2 cellular contexts compared by ENCODE assay signal in the genomic region with DNA sequence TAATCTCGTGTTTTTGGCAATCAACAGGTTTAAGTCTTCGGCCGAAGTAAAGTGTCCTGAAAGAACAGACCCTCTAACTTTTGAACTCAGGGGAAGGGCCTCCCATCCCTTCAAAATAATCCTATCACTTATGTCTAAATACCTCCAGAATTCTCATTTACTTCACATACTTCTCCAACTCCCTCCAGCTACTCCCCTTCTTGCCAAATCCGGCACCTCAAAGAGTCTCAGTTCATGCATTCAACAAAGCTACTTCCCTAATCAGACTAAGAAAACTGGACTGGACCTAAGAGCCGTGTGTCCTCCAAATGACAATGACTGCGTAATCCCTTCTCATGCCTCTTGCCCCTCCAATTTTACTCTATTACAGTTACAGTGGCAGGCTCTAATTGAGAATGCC.
TF ChIP-seq lines count a peak whose summit lies in the region.

No MANE protein-coding gene starts in this region.

TF ChIP-seq in GM23338, 12 proteins besides CTCF, POLR2A, EP300 and RAD21 (continues in another document):
- TF ChIP-seq STAT1 (IDR thresholded peaks at IDR 0.05; ENCODE audit: unreplicated experiment) = no peak
- no peak for TF ChIP-seq ZNF331 (CRISPR knock-in tag; IDR thresholded peaks at IDR 0.05; ENCODE audit: low read depth)
- no peak for TF ChIP-seq JUNB (IDR thresholded peaks at IDR 0.05; ENCODE audit: unreplicated experiment)
- TF ChIP-seq, protein P1, sequence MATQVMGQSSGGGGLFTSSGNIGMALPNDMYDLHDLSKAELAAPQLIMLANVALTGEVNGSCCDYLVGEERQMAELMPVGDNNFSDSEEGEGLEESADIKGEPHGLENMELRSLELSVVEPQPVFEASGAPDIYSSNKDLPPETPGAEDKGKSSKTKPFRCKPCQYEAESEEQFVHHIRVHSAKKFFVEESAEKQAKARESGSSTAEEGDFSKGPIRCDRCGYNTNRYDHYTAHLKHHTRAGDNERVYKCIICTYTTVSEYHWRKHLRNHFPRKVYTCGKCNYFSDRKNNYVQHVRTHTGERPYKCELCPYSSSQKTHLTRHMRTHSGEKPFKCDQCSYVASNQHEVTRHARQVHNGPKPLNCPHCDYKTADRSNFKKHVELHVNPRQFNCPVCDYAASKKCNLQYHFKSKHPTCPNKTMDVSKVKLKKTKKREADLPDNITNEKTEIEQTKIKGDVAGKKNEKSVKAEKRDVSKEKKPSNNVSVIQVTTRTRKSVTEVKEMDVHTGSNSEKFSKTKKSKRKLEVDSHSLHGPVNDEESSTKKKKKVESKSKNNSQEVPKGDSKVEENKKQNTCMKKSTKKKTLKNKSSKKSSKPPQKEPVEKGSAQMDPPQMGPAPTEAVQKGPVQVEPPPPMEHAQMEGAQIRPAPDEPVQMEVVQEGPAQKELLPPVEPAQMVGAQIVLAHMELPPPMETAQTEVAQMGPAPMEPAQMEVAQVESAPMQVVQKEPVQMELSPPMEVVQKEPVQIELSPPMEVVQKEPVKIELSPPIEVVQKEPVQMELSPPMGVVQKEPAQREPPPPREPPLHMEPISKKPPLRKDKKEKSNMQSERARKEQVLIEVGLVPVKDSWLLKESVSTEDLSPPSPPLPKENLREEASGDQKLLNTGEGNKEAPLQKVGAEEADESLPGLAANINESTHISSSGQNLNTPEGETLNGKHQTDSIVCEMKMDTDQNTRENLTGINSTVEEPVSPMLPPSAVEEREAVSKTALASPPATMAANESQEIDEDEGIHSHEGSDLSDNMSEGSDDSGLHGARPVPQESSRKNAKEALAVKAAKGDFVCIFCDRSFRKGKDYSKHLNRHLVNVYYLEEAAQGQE (IDR thresholded peaks at IDR 0.05; ENCODE audit: unreplicated experiment) = no peak
- TF ChIP-seq ZNF114 (CRISPR knock-in tag; IDR thresholded peaks at IDR 0.05) = no peak
- TF ChIP-seq CREB1 (CRISPR knock-in tag; IDR thresholded peaks at IDR 0.05; ENCODE audit: low read depth) = no peak
- TF ChIP-seq EZH2 (IDR thresholded peaks at IDR 0.05; ENCODE audit: low read depth, unreplicated experiment) = no peak
- no peak for TF ChIP-seq EZH2phosphoT487 (IDR thresholded peaks at IDR 0.05; ENCODE audit: unreplicated experiment)
- TF ChIP-seq NANOG (IDR thresholded peaks at IDR 0.05; ENCODE audit: borderline replicate concordance) = no peak
- no peak for TF ChIP-seq POLR2AphosphoS5 (IDR thresholded peaks at IDR 0.05; ENCODE audit: low read depth)
- TF ChIP-seq ETS1 (IDR thresholded peaks at IDR 0.05) = no peak

TF ChIP-seq in endothelial cell of umbilical vein, 7 proteins besides CTCF, POLR2A, EP300 and RAD21:
- no peak for TF ChIP-seq GATA2 (IDR thresholded peaks at IDR 0.05; ENCODE audit: insufficient read depth, insufficient read length, low read depth, low read length)
- TF ChIP-seq MYC (IDR thresholded peaks at IDR 0.05; ENCODE audit: low read depth, low read length) = no peak
- TF ChIP-seq, protein P2, sequence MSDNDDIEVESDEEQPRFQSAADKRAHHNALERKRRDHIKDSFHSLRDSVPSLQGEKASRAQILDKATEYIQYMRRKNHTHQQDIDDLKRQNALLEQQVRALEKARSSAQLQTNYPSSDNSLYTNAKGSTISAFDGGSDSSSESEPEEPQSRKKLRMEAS (IDR thresholded peaks at IDR 0.05; ENCODE audit: insufficient read depth, insufficient read length) = no peak
- no peak for TF ChIP-seq FOS (IDR thresholded peaks at IDR 0.05; ENCODE audit: borderline replicate concordance, insufficient read depth, low read length)
- no peak for TF ChIP-seq JUN (IDR thresholded peaks at IDR 0.05; ENCODE audit: borderline replicate concordance, insufficient read depth, insufficient read length, low read depth)
- no peak for TF ChIP-seq EZH2 (IDR thresholded peaks at IDR 0.05; ENCODE audit: borderline replicate concordance, low read depth, low read length, severe bottlenecking)
- TF ChIP-seq POLR2AphosphoS5 (IDR thresholded peaks at IDR 0.05; ENCODE audit: insufficient read depth, low read depth, low read length) = no peak
